ENCODE assay signal across 11 cellular contexts in genomic region chr20:36481380-36482043, GRCh38. TPM values are rescaled to one million over a fixed set of nuclear protein-coding genes. Genes with fewer than 3 reads are reported as not detected.
DNase-seq lines count a peak whose midpoint lies in the region; TF ChIP-seq lines count a peak whose summit lies in the region.
"Had no signal": no experiment of that assay in that cellular context is flagged by ENCODE, and none has a peak within 500 bp of the region (broad histone marks: within the 10 kb centered on the region; RNA-seq: fewer than 3 reads in every experiment).

No MANE protein-coding gene starts in this region.

- H3K4me3 ChIP-seq in BJ (ENCODE audit: low read depth, low read length) (no peak overlapping the region), coronary artery (peak overlapping the region; percentile 22), neural progenitor cell (no peak overlapping the region), neuronal stem cell (ENCODE audit: low read length in 2 of 2) (no peak overlapping the region)

- peaks cover 8% of the 10 kb centered on the region for H3K36me3 Mint-ChIP-seq in neural progenitor cell
- H3K36me3 Mint-ChIP-seq: naive B cell had no signal

- CTCF ChIA-PET in BJ (lab: Yijun Ruan, JAX), result no interaction called here

- peaks cover 2% of the 10 kb centered on the region for H3K27me3 Mint-ChIP-seq in neural progenitor cell (ENCODE audit: insufficient read depth, low read depth)
- H3K27me3 Mint-ChIP-seq: naive B cell, T-cell had no signal

- H3K14ac ChIP-seq in neuronal stem cell (ENCODE audit: low read length), result no peak overlapping the region

- POLR2A ChIA-PET in BJ (lab: Charles Lee), result interaction anchor here (0.6 to 1.6 kb wide), 2 partner anchors 12 to 16 kb away, joined by 3 read pairs; no protein-coding TSS in a partner anchor

- no CpG with 5 or more reads among the region's 9 CpGs for WGBS in neuronal stem cell (ENCODE audit: extremely low coverage in 2 of 2, insufficient read length in 2 of 2, insufficient replicate concordance in 1 of 2), 2 donors

- H3K36me3 ChIP-seq in BJ (ENCODE audit: control insufficient read depth, insufficient read depth, low read length), result peaks cover 4% of the 10 kb centered on the region
- H3K36me3 ChIP-seq in neural progenitor cell, result no peaks in the 10 kb centered on the region
- H3K36me3 ChIP-seq in neuronal stem cell (replicated peaks in 1 of 2; ENCODE audit: control insufficient read depth in 2 of 2, insufficient read depth in 2 of 2, low read length in 2 of 2), result peaks cover 2 to 85% of the 10 kb centered on the region in 2 donors

- no peaks in the 10 kb centered on the region for H3K9me3 Mint-ChIP-seq in neural progenitor cell
- H3K9me3 Mint-ChIP-seq: naive B cell, T-cell had no signal

- H2BK120ac ChIP-seq in neuronal stem cell (ENCODE audit: low read depth, low read length), result no peak overlapping the region

- peaks cover 100% of the 10 kb centered on the region for H4K20me1 ChIP-seq in neural progenitor cell (ENCODE audit: low read depth)

- no peak overlapping the region for H4K91ac ChIP-seq in neuronal stem cell (ENCODE audit: low read depth, low read length, poor library complexity)

- H3K9ac ChIP-seq in neural progenitor cell, result no peak overlapping the region
- H3K9ac ChIP-seq in neuronal stem cell (ENCODE audit: low read depth, low read length, poor library complexity), result no peak overlapping the region

- no peak overlapping the region for H3K23ac ChIP-seq in neuronal stem cell (ENCODE audit: low read depth, low read length, poor library complexity)

- no peak overlapping the region for H3K27ac Mint-ChIP-seq in neural progenitor cell
- H3K27ac Mint-ChIP-seq: T-cell had no signal

- peaks cover 3% of the 10 kb centered on the region for H3F3A ChIP-seq in neural progenitor cell (ENCODE audit: low read depth)

- peak overlapping the region; percentile 13 for H3K4me3 Mint-ChIP-seq in neural progenitor cell
- H3K4me3 Mint-ChIP-seq: naive B cell, T-cell had no signal

- H2AK5ac ChIP-seq in neuronal stem cell (ENCODE audit: low read depth, low read length), result no peak overlapping the region

- H3K27me3 ChIP-seq in BJ (ENCODE audit: control insufficient read depth, insufficient read depth, low read length), result no peaks in the 10 kb centered on the region
- no peaks in the 10 kb centered on the region for H3K27me3 ChIP-seq in neural progenitor cell
- no peaks in the 10 kb centered on the region for H3K27me3 ChIP-seq in neuronal stem cell (ENCODE audit: control insufficient read depth in 3 of 3, insufficient read depth in 3 of 3, low read depth in 1 of 3, low read length in 3 of 3)

- no peaks in the 10 kb centered on the region for H3K9me3 ChIP-seq in neural progenitor cell (ENCODE audit: low read depth)
- H3K9me3 ChIP-seq in neuronal stem cell (replicated peaks in 1 of 2; ENCODE audit: control insufficient read depth in 2 of 2, insufficient read depth in 1 of 2, low read depth in 1 of 2, low read length in 2 of 2), result no peaks in the 10 kb centered on the region

- no peak overlapping the region for H3K4me2 ChIP-seq in neural progenitor cell
- no peak overlapping the region for H3K4me2 ChIP-seq in neuronal stem cell (ENCODE audit: insufficient read depth, low read length, poor library complexity, severe bottlenecking)

- H3K79me2 ChIP-seq in neural progenitor cell (ENCODE audit: low read depth), result peaks cover 99% of the 10 kb centered on the region

- no peak overlapping the region for H2BK5ac ChIP-seq in neuronal stem cell (ENCODE audit: low read length)

- no peak overlapping the region for H4K8ac ChIP-seq in neuronal stem cell (ENCODE audit: low read depth, low read length)

- no peak overlapping the region for H3K18ac ChIP-seq in neuronal stem cell (ENCODE audit: low read length)

- TF ChIP-seq CTCF in BJ (IDR thresholded peaks at IDR 0.05; ENCODE audit: insufficient read depth, low read depth, low read length) (0 out of 2 replicates have a peak, but pooled peaks have one; percentile 4), coronary artery (IDR thresholded peaks at IDR 0.05) (no peak), neural progenitor cell (IDR thresholded peaks at IDR 0.05) (peak; percentile 14)

- H3K79me1 ChIP-seq in neuronal stem cell (ENCODE audit: low read depth, low read length), result peaks cover 12% of the 10 kb centered on the region

- H2AFZ ChIP-seq in neural progenitor cell (replicated peaks) (no peak overlapping the region), neuronal stem cell (ENCODE audit: low read length) (no peak overlapping the region)

- H2BK12ac ChIP-seq in neuronal stem cell (ENCODE audit: low read length), result no peak overlapping the region

- peaks cover 29% of the 10 kb centered on the region for H3K4me1 Mint-ChIP-seq in neural progenitor cell

- DNase-seq in BJ (ENCODE audit: low read depth) (no peak), MV-4-11 (lab: John Stamatoyannopoulos, UW) (peak; percentile 18), coronary artery (ENCODE audit: low spot score) (no peak), neural progenitor cell (ENCODE audit: low spot score) (no peak), neuronal stem cell (ENCODE audit: low spot score) (no peak), NCI-H187 (lab: John Stamatoyannopoulos, UW) (no peak), islet precursor cell (no peak), HuH-7 (ENCODE audit: low spot score) (no peak)
- DNase-seq: naive B cell; stimulated activated CD4-positive, alpha-beta T cell treated with anti-CD3 and anti-CD28 coated beads, Interleukin-4, amount 100 ng/mL, for 24 hours; T-cell had no signal

- no peak overlapping the region for H3K4ac ChIP-seq in neuronal stem cell (ENCODE audit: low read length)

- H3K27ac ChIP-seq in coronary artery (peak overlapping the region; percentile 60 to 77), neural progenitor cell (no peak overlapping the region), neuronal stem cell (replicated peaks; ENCODE audit: low read length) (no peak overlapping the region)

- no peak overlapping the region for H2BK15ac ChIP-seq in neuronal stem cell (ENCODE audit: low read length)

- H3K4me1 ChIP-seq in neural progenitor cell (no peaks in the 10 kb centered on the region), neuronal stem cell (ENCODE audit: control insufficient read depth in 2 of 2, insufficient read depth in 1 of 2, low read depth in 1 of 2, low read length in 2 of 2) (peaks cover 0 to 7% of the 10 kb centered on the region in 2 donors)

RNA-seq across cellular contexts. Expression of gene MYL9, which starts 59.8 kb away (rescaled TPM):
- 445 and 673 TPM in 2 replicates for polyA plus RNA-seq in BJ (2011; rRNA removed)
- 572 and 608 TPM in 2 replicates for polyA minus RNA-seq in BJ (2011; rRNA and poly(A)+ RNA removed)
- total RNA-seq in neural progenitor cell (ENCODE audit: low replicate concordance), result 12.4 and 22.9 TPM in 2 replicates
- polyA plus RNA-seq in neuronal stem cell (2013, experiment 1 of 2), result 136 TPM
- polyA plus RNA-seq in neuronal stem cell (2013, experiment 2 of 2), result 136 TPM

Comparison
In these comparisons a context has a peak if more than half of its experiments do, and no peak if none do; other contexts are left out.
1. H3K27ac ChIP-seq: peak in coronary artery (2 of 2); none in neural progenitor cell (single experiment) and neuronal stem cell (single experiment).